ENCODE assay signal across 16 cellular contexts in the genomic region with DNA sequence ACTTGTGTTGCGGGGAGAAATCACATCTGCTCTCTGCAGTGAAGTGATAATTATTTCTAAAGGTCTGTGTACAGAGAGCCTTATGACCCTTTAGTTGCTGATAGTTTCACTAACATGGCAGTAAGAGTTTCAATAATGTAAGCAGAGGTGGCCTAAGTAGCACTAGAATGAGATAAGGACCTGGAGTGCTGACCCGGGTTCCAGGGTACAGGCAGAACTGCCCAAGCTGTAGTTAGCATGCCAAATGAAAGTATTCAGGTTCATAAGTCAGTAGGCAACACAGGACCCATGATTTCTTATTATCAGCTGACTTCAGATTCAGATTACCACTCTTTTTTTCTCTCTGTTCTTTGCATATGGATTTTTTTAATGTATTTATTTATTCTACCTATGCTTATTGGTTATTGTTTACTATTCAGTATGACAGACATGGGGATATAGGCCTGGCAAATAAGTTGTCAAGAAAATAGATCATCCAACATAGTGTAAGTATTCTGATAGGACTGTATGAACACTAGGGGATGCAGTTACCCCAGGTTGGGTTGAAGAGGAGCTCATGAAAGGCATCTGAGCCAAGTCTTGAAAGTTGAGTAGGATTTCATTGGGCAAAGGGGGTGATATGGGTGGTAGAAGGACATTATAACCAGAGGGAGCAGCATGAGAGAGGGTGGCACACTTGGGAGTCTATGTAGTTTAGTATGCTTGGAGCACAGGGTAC.
DNase-seq lines count a peak whose midpoint lies in the region; ATAC-seq and TF ChIP-seq lines count a peak whose summit lies in the region.
"Had no signal": no experiment of that assay in that cellular context is flagged by ENCODE, and none has a peak within 500 bp of the region (broad histone marks: within the 10 kb centered on the region; RNA-seq: fewer than 3 reads in every experiment).

No MANE protein-coding gene starts in this region.

- H3K4me2 ChIP-seq in parathyroid adenoma (ENCODE audit: low read length): no peak overlapping the region

- no peaks in the 10 kb centered on the region for H3K36me3 ChIP-seq in parathyroid adenoma (ENCODE audit: control insufficient read depth, insufficient read depth, low read length)
- H3K36me3 ChIP-seq: cardiac muscle cell, ovary, SJCRH30, tibial artery had no signal

- no peaks in the 10 kb centered on the region for H3K4me1 ChIP-seq in parathyroid adenoma
- H3K4me1 ChIP-seq: SJCRH30, tibial artery had no signal

- ATAC-seq in GM18498 (IDR thresholded peaks at IDR 0.05; ENCODE audit: unreplicated experiment): no peak
- ATAC-seq: activated CD8-positive, alpha-beta memory T cell treated with anti-CD3 and anti-CD28 coated beads, Interleukin-2, amount 10 ng/mL, durations not matched to agents 7 days and 5 days had no signal

- H3K27ac ChIP-seq in parathyroid adenoma: no peak overlapping the region
- H3K27ac ChIP-seq: cardiac muscle cell, ovary, SJCRH30, tibial artery had no signal

- peak; percentile 8 to 53 for DNase-seq in NCI-H2081 (lab: John Stamatoyannopoulos, UW)
- DNase-seq in NCI-H2081 treated with DMSO at 0.1 percent for 48 hours (lab: John Stamatoyannopoulos, UW): no peak
- peak; percentile 30 for DNase-seq in NCI-H1092 (lab: John Stamatoyannopoulos, UW)
- DNase-seq in cardiac fibroblast (ENCODE audit: low read depth in 2 of 2): peak in 1 of 2 donors; percentile 25
- no peak for DNase-seq in OCI-M2 (lab: John Stamatoyannopoulos, UW; ENCODE audit: unreplicated experiment)
- no peak for DNase-seq in nucleus accumbens (lab: John Stamatoyannopoulos, UW)
- DNase-seq: activated CD8-positive, alpha-beta memory T cell treated with anti-CD3 and anti-CD28 coated beads, Interleukin-2, amount 10 ng/mL, durations not matched to agents 7 days and 5 days; activated naive CD4-positive, alpha-beta T cell treated with anti-CD3 and anti-CD28 coated beads for 36 hours; NCI-H526 treated with DMSO at 0.1 percent for 48 hours; ovary; SJCRH30; stimulated activated CD8-positive, alpha-beta memory T cell treated with anti-CD3 and anti-CD28 coated beads, Interleukin-4, amount 100 ng/mL, for 48 hours; tibial artery had no signal

- no peak overlapping the region for H3K9ac ChIP-seq in parathyroid adenoma

- no peak overlapping the region for H3K4me3 ChIP-seq in cardiac fibroblast (replicated peaks in 1 of 2; ENCODE audit: low read depth in 2 of 2, low read length in 2 of 2)
- H3K4me3 ChIP-seq in parathyroid adenoma (ENCODE audit: low read depth, low read length): no peak overlapping the region
- H3K4me3 ChIP-seq: cardiac muscle cell, ovary, SJCRH30, tibial artery had no signal

- no peak overlapping the region for H2AFZ ChIP-seq in parathyroid adenoma

- TF ChIP-seq CTCF in cardiac fibroblast (IDR thresholded peaks at IDR 0.05; ENCODE audit: low read depth, low read length) (peak; percentile 24), parathyroid adenoma (IDR thresholded peaks at IDR 0.05) (peak; percentile 7)

- no peaks in the 10 kb centered on the region for H3K27me3 ChIP-seq in parathyroid adenoma (ENCODE audit: control insufficient read depth, insufficient read depth, low read length)
- H3K27me3 ChIP-seq: cardiac muscle cell, ovary, SJCRH30, tibial artery had no signal

- H3K9me3 ChIP-seq in parathyroid adenoma (ENCODE audit: control insufficient read depth, low read length): no peaks in the 10 kb centered on the region
- H3K9me3 ChIP-seq: ovary, SJCRH30, tibial artery had no signal

- H3K79me2 ChIP-seq in parathyroid adenoma: no peaks in the 10 kb centered on the region

Comparison
In these comparisons a context has a peak if more than half of its experiments do, and no peak if none do; other contexts are left out.
1. DNase-seq: peak in NCI-H2081 (2 of 2) and NCI-H1092 (single experiment); none in NCI-H2081 treated with DMSO at 0.1 percent for 48 hours (single experiment), OCI-M2 (single experiment) and nucleus accumbens (0 of 56).